Comparison of ENCODE assay signal across 17 cellular contexts in genomic region chr14:30710870-30711269, GRCh38.
"Had no signal": no experiment of that assay in that cellular context is flagged by ENCODE, and none has a peak within 500 bp of the region (broad histone marks: within the 10 kb centered on the region; RNA-seq: fewer than 3 reads in every experiment).

No MANE protein-coding gene starts in this region.

- H3K9me3 Mint-ChIP-seq: activated CD8-positive, alpha-beta T cell treated with anti-CD3 and anti-CD28 coated beads for 36 hours; activated T-helper 1 cell treated with anti-CD3 and anti-CD28 coated beads, Interleukin-12 subunit alpha, Interleukin-12 subunit beta, Interleukin-2, Interleukin-4 antibody, amounts not matched to agents 30 ng/mL and 10 ng/mL and 1 ng/mL, durations not matched to agents 14 hours and 24 hours and 36 hours; neural progenitor cell; stimulated activated naive CD8-positive, alpha-beta T cell treated with anti-CD3 and anti-CD28 coated beads, Interleukin-15, Interleukin-2, amounts not matched to agents 100 ng/mL and 50 ng/mL, for 24 hours had no signal

- DNase-seq: activated CD4-positive, alpha-beta T cell treated with anti-CD3 and anti-CD28 coated beads for 36 hours; activated CD8-positive, alpha-beta memory T cell treated with anti-CD3 and anti-CD28 coated beads, Interleukin-2, amount 50 U/mL, for 48 hours; activated CD8-positive, alpha-beta T cell treated with anti-CD3 and anti-CD28 coated beads for 36 hours; activated naive CD4-positive, alpha-beta T cell; effector memory CD4-positive, alpha-beta T cell; midbrain; stimulated activated CD4-positive, alpha-beta T cell treated with anti-CD3 and anti-CD28 coated beads, Interleukin-15, amount 100 ng/mL, for 24 hours; stimulated activated CD4-positive, alpha-beta T cell treated with anti-CD3 and anti-CD28 coated beads, Interleukin-4, amount 100 ng/mL, for 24 hours; T-helper 1 cell; WERI-Rb-1 had no signal

- H3K27ac Mint-ChIP-seq: activated CD4-positive, alpha-beta T cell treated with anti-CD3 and anti-CD28 coated beads for 36 hours; activated CD8-positive, alpha-beta T cell treated with anti-CD3 and anti-CD28 coated beads for 36 hours; activated T-helper 1 cell treated with anti-CD3 and anti-CD28 coated beads, Interleukin-12 subunit alpha, Interleukin-12 subunit beta, Interleukin-2, Interleukin-4 antibody, amounts not matched to agents 30 ng/mL and 10 ng/mL and 1 ng/mL, durations not matched to agents 14 hours and 24 hours and 36 hours; neural progenitor cell; stimulated activated naive CD8-positive, alpha-beta T cell treated with anti-CD3 and anti-CD28 coated beads, Interleukin-15, Interleukin-2, amounts not matched to agents 100 ng/mL and 50 ng/mL, for 24 hours had no signal

- H3K4me1 Mint-ChIP-seq: activated CD4-positive, alpha-beta T cell treated with anti-CD3 and anti-CD28 coated beads for 36 hours had no signal

- H3K36me3 ChIP-seq: neural progenitor cell, WERI-Rb-1 had no signal

- H3K4me3 Mint-ChIP-seq: activated CD4-positive, alpha-beta T cell treated with anti-CD3 and anti-CD28 coated beads for 36 hours; activated CD8-positive, alpha-beta T cell treated with anti-CD3 and anti-CD28 coated beads for 36 hours; activated T-helper 1 cell treated with anti-CD3 and anti-CD28 coated beads, Interleukin-12 subunit alpha, Interleukin-12 subunit beta, Interleukin-2, Interleukin-4 antibody, amounts not matched to agents 30 ng/mL and 10 ng/mL and 1 ng/mL, durations not matched to agents 14 hours and 24 hours and 36 hours; neural progenitor cell; stimulated activated naive CD8-positive, alpha-beta T cell treated with anti-CD3 and anti-CD28 coated beads, Interleukin-15, Interleukin-2, amounts not matched to agents 100 ng/mL and 50 ng/mL, for 24 hours had no signal

- H3K27me3 Mint-ChIP-seq: activated CD4-positive, alpha-beta T cell treated with anti-CD3 and anti-CD28 coated beads for 36 hours; activated CD8-positive, alpha-beta T cell treated with anti-CD3 and anti-CD28 coated beads for 36 hours; stimulated activated naive CD8-positive, alpha-beta T cell treated with anti-CD3 and anti-CD28 coated beads, Interleukin-15, Interleukin-2, amounts not matched to agents 100 ng/mL and 50 ng/mL, for 24 hours had no signal

- ATAC-seq: activated CD4-positive, alpha-beta T cell treated with anti-CD3 and anti-CD28 coated beads for 36 hours; activated CD8-positive, alpha-beta T cell treated with anti-CD3 and anti-CD28 coated beads for 36 hours; esophagus mucosa; gastroesophageal sphincter had no signal

- H3K27ac ChIP-seq: gastroesophageal sphincter, neural progenitor cell, parathyroid adenoma, thoracic aorta, WERI-Rb-1 had no signal

- H3K4me3 ChIP-seq: gastroesophageal sphincter, neural progenitor cell, thoracic aorta had no signal

- H3K9me3 ChIP-seq: gastroesophageal sphincter, thoracic aorta had no signal

- H3K4me1 ChIP-seq: gastroesophageal sphincter, parathyroid adenoma had no signal

- H3K27me3 ChIP-seq: gastroesophageal sphincter, neural progenitor cell had no signal
